ENCODE assay signal across 16 cellular contexts in the genomic region with DNA sequence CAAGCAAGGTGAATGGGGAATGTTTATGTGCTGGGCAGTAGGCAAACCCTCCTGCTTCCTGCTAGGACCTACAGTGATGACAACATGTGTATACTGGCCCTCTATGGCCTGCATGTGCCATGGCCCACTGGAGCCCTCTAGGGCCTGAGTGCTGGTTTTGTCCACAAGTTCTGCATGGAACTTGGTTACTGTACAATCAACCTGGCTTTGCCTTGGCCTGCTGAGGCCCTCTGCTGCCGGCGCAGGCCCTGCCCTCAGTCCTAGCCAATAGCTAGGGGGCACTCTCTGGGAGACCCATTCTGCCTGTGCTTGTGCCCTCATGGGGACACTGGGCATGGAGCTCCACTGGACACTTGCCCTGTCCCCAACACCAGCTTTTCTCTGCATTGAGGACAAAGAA.
DNase-seq lines count a peak whose midpoint lies in the region; ATAC-seq and TF ChIP-seq lines count a peak whose summit lies in the region.
"Had no signal": no experiment of that assay in that cellular context is flagged by ENCODE, and none has a peak within 500 bp of the region (broad histone marks: within the 10 kb centered on the region; RNA-seq: fewer than 3 reads in every experiment).

No MANE protein-coding gene starts in this region.

- H4K20me1 ChIP-seq in GM23248 (ENCODE audit: insufficient read depth), result no peaks in the 10 kb centered on the region

- no peaks in the 10 kb centered on the region for H3K79me2 ChIP-seq in GM23248 (ENCODE audit: insufficient read depth)

- no peak overlapping the region for H3K9ac ChIP-seq in GM23248

- TF ChIP-seq CTCF in RWPE2 (IDR thresholded peaks at IDR 0.05; ENCODE audit: poor library complexity, severe bottlenecking), result peak; percentile 12

- no peak overlapping the region for H2AFZ ChIP-seq in GM23248

- DNase-seq in AG08395 (ENCODE audit: low spot score) (peak; percentile 41), GM23248 (peak; percentile 32), RWPE2 (ENCODE audit: low spot score) (no peak), fibroblast of peridontal ligament (ENCODE audit: extremely low read depth) (peak; percentile 27), NCI-H146 treated with DMSO at 0.1 percent for 48 hours (lab: John Stamatoyannopoulos, UW; ENCODE audit: unreplicated experiment) (no peak)
- no peak for DNase-seq in activated effector memory CD4-positive, alpha-beta T cell treated with anti-CD3 and anti-CD28 coated beads, Interleukin-2, amount 50 U/mL, for 16 hours
- DNase-seq: C1 segment of cervical spinal cord; MM.1S; naive thymus-derived CD4-positive, alpha-beta T cell; stimulated activated CD4-positive, alpha-beta T cell treated with anti-CD3 and anti-CD28 coated beads, Interleukin-4, amount 100 ng/mL, for 1 hour; stimulated activated naive B cell treated with anti-CD40 and anti-IgM and Interleukin-4, amounts not matched to agents 10 μg/mL and 1 μg/mL and 100 μg/mL, for 72 hours had no signal

- H3K36me3 ChIP-seq in GM23248 (ENCODE audit: low read depth) (no peaks in the 10 kb centered on the region), RWPE2 (ENCODE audit: low read depth) (no peaks in the 10 kb centered on the region)
- H3K36me3 ChIP-seq: upper lobe of left lung had no signal

- no peak overlapping the region for H3K4me2 ChIP-seq in GM23248 (ENCODE audit: unreplicated experiment)

- H3K4me1 ChIP-seq in GM23248 (ENCODE audit: insufficient read depth) (no peaks in the 10 kb centered on the region), RWPE2 (ENCODE audit: insufficient read depth, poor library complexity, severe bottlenecking) (no peaks in the 10 kb centered on the region)
- H3K4me1 ChIP-seq: upper lobe of left lung had no signal

- no peaks in the 10 kb centered on the region for H3K9me3 ChIP-seq in GM23248 (ENCODE audit: low read depth)
- no peaks in the 10 kb centered on the region for H3K9me3 ChIP-seq in RWPE2 (ENCODE audit: severe bottlenecking)
- H3K9me3 ChIP-seq: upper lobe of left lung had no signal

- 100% methylated on average over 1 to 2 of the region's 2 CpGs for WGBS in GM23248 (ENCODE audit: low coverage in 1 of 2, low lambda C conversion rate in 2 of 2, missing lambda C conversion rate in 2 of 2), 2 experiments

- in situ Hi-C loops in GM23248 (cut with MboI), result no loop called here

- H3K27ac ChIP-seq in GM23248 (no peak overlapping the region), RWPE2 (ENCODE audit: poor library complexity, severe bottlenecking) (no peak overlapping the region)
- H3K27ac ChIP-seq: epithelial cell of prostate, upper lobe of left lung had no signal

- H3K27me3 ChIP-seq in GM23248 (replicated peaks; ENCODE audit: insufficient read depth) (no peaks in the 10 kb centered on the region), RWPE2 (ENCODE audit: insufficient read depth, poor library complexity, severe bottlenecking) (no peaks in the 10 kb centered on the region)
- H3K27me3 ChIP-seq: upper lobe of left lung had no signal

- ATAC-seq in RWPE2 (ENCODE audit: low read depth), result no peak
- ATAC-seq in GM18511 (IDR thresholded peaks at IDR 0.05; ENCODE audit: unreplicated experiment), result no peak
- no peak for ATAC-seq in GM21717 (IDR thresholded peaks at IDR 0.05; ENCODE audit: unreplicated experiment)
- ATAC-seq: left lobe of liver; naive thymus-derived CD4-positive, alpha-beta T cell had no signal

- H3K4me3 ChIP-seq in GM23248 (no peak overlapping the region), RWPE2 (ENCODE audit: severe bottlenecking) (no peak overlapping the region)
- H3K4me3 ChIP-seq: upper lobe of left lung had no signal

- H3F3A ChIP-seq in GM23248 (ENCODE audit: insufficient read depth), result no peaks in the 10 kb centered on the region

- no peaks in the 10 kb centered on the region for H3K9me2 ChIP-seq in GM23248 (ENCODE audit: insufficient read depth)

Comparison
In these comparisons a context has a peak if more than half of its experiments do, and no peak if none do; other contexts are left out.
1. DNase-seq: peak in AG08395 (single experiment), GM23248 (single experiment) and fibroblast of peridontal ligament (single experiment); none in RWPE2 (single experiment), activated effector memory CD4-positive, alpha-beta T cell treated with anti-CD3 and anti-CD28 coated beads, Interleukin-2, amount 50 U/mL, for 16 hours (single experiment) and NCI-H146 treated with DMSO at 0.1 percent for 48 hours (single experiment).